Comparison of ENCODE assay signal across 13 cellular contexts in the genomic region with DNA sequence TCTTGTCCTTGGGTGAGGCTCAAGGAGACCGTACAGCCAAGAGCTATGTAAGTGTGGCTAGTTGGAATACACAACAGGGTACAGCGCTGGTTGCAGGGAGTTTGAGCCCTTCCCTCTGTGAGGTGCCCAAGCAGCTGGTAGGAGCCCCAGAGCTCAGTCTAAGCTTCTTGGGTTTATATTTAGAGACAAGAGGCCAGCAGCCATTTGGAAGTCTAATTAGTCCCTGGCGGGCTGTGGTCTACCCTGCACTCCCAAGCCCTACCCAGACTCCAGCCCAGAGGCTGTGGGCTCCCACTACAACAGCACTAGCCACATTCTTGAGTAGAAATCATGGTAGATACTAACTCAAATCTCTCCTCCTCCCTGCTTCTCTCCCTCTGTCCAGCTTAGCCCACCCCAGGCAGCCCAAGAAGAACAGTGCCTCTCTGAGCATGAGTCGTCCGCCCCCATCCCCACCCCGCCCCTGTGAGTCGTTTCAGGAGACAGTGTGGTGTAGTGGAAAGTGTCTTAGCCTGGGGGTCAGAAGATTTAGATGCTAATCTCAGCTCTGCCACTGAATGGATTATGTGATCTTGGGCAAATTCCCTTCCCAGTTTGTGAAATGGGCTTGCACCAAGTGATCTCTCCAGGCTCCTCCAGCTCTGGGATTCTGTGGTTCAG.
DNase-seq lines count a peak whose midpoint lies in the region; ATAC-seq lines count a peak whose summit lies in the region.
"Had no signal": no experiment of that assay in that cellular context is flagged by ENCODE, and none has a peak within 500 bp of the region (broad histone marks: within the 10 kb centered on the region; RNA-seq: fewer than 3 reads in every experiment).

No MANE protein-coding gene starts in this region.

- peak; percentile 71 for ATAC-seq in activated naive CD8-positive, alpha-beta T cell treated with anti-CD3 and anti-CD28 coated beads, Interleukin-2, amount 50 U/mL, for 24 hours
- no peak for ATAC-seq in HG03280 (IDR thresholded peaks at IDR 0.05; ENCODE audit: unreplicated experiment)

- H3K27ac Mint-ChIP-seq in activated naive CD8-positive, alpha-beta T cell treated with anti-CD3 and anti-CD28 coated beads, Interleukin-2, amount 50 U/mL, for 24 hours, result peak overlapping the region; percentile 22

- H3K27me3 Mint-ChIP-seq in activated naive CD8-positive, alpha-beta T cell treated with anti-CD3 and anti-CD28 coated beads, Interleukin-2, amount 50 U/mL, for 24 hours, result no peaks in the 10 kb centered on the region

- DNase-seq in EH (ENCODE audit: low read depth), result peak; percentile 46
- peak; percentile 42 for DNase-seq in HK-2 (ENCODE audit: unreplicated experiment)
- DNase-seq in activated naive CD8-positive, alpha-beta T cell treated with anti-CD3 and anti-CD28 coated beads, Interleukin-2, amount 50 U/mL, for 24 hours, result peak; percentile 27
- DNase-seq in stimulated activated CD4-positive, alpha-beta T cell treated with anti-CD3 and anti-CD28 coated beads, Interleukin-2, amount 100 ng/mL, for 4 hours (ENCODE audit: low read depth), result peak; percentile 13
- DNase-seq in NCI-H1417 treated with DMSO at 0.1 percent for 48 hours (lab: John Stamatoyannopoulos, UW), result no peak
- no peak for DNase-seq in HCEC 1CT
- DNase-seq: central memory CD4-positive, alpha-beta T cell; COR-L47; NCI-H1092; NCI-H510A treated with DMSO at 0.1 percent for 48 hours; SHP77 had no signal

- peaks cover 20% of the 10 kb centered on the region for H3K4me1 Mint-ChIP-seq in activated naive CD8-positive, alpha-beta T cell treated with anti-CD3 and anti-CD28 coated beads, Interleukin-2, amount 50 U/mL, for 24 hours

- no peak overlapping the region for H3K4me3 Mint-ChIP-seq in activated naive CD8-positive, alpha-beta T cell treated with anti-CD3 and anti-CD28 coated beads, Interleukin-2, amount 50 U/mL, for 24 hours

- no peaks in the 10 kb centered on the region for H3K9me3 Mint-ChIP-seq in activated naive CD8-positive, alpha-beta T cell treated with anti-CD3 and anti-CD28 coated beads, Interleukin-2, amount 50 U/mL, for 24 hours
- H3K9me3 Mint-ChIP-seq: activated T-helper 2 cell treated with anti-CD3 and anti-CD28 coated beads, Interferon-gamma antibody, Interleukin-2, Interleukin-4, amounts not matched to agents 10 μg/mL and 5 μg/mL and 100 μg/mL, durations not matched to agents 14 hours and 24 hours and 36 hours had no signal

- peaks cover 18% of the 10 kb centered on the region for H3K36me3 Mint-ChIP-seq in activated naive CD8-positive, alpha-beta T cell treated with anti-CD3 and anti-CD28 coated beads, Interleukin-2, amount 50 U/mL, for 24 hours (ENCODE audit: low read depth)

Comparison
In these comparisons a context has a peak if more than half of its experiments do, and no peak if none do; other contexts are left out.
1. DNase-seq: peak in EH (single experiment), HK-2 (single experiment), activated naive CD8-positive, alpha-beta T cell treated with anti-CD3 and anti-CD28 coated beads, Interleukin-2, amount 50 U/mL, for 24 hours (single experiment) and stimulated activated CD4-positive, alpha-beta T cell treated with anti-CD3 and anti-CD28 coated beads, Interleukin-2, amount 100 ng/mL, for 4 hours (single experiment); none in NCI-H1417 treated with DMSO at 0.1 percent for 48 hours (single experiment) and HCEC 1CT (single experiment).